Comparison of ENCODE assay signal across 10 cellular contexts in the genomic region with DNA sequence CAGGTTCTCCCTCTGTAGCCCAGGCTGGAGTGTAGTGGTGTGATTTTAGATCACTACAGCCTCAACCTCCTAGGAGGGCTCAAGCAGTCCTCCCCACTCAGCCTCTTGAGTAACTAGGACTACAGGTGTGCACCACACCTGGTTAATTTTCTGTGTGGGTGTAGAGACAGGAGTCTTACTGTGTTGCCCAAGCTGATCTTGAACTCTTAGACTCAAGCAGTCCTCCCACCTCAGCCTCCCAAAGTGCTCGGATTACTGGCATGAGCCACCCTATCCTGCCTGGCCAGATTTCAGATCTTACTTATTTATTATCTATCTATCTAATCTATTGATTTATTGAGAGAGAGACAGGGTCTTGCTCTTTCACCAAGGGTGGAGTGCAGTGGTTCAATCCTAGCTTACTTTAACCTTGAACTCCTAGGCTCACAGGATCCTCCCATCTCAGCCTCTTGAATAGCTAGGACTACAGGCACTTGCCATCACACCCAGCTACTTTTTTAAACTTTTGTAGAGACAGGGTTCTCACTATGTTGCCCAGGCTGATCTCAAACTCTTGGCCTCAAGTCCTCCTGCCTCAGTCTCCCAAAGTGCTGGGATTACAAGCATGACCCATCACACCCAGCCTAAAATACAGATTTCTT.
DNase-seq lines count a peak whose midpoint lies in the region; ATAC-seq and TF ChIP-seq lines count a peak whose summit lies in the region.
"Had no signal": no experiment of that assay in that cellular context is flagged by ENCODE, and none has a peak within 500 bp of the region (broad histone marks: within the 10 kb centered on the region; RNA-seq: fewer than 3 reads in every experiment).

No MANE protein-coding gene starts in this region.

- H3K4me3 Mint-ChIP-seq in activated CD4-positive, alpha-beta memory T cell treated with anti-CD3 and anti-CD28 coated beads for 36 hours = peak overlapping the region; percentile 79
- H3K4me3 Mint-ChIP-seq: memory B cell had no signal

- DNase-seq in activated CD8-positive, alpha-beta memory T cell treated with anti-CD3 and anti-CD28 coated beads, Interleukin-2, amount 50 U/mL, for 48 hours = peak; percentile 70
- no peak for DNase-seq in activated CD8-positive, alpha-beta memory T cell treated with anti-CD3 and anti-CD28 coated beads for 24 hours
- DNase-seq in activated CD4-positive, alpha-beta memory T cell treated with anti-CD3 and anti-CD28 coated beads for 36 hours = peak; percentile 37
- DNase-seq in foreskin keratinocyte = no peak
- DNase-seq in NCI-H1694 treated with DMSO at 0.1 percent for 48 hours (lab: John Stamatoyannopoulos, UW) = no peak
- DNase-seq in ureter (ENCODE audit: low spot score) = no peak
- DNase-seq: NCI-H1694 had no signal

- peak overlapping the region in 1 of 2 donors; percentile 51 for H3K9ac ChIP-seq in stomach smooth muscle (ENCODE audit: low read length in 2 of 2)

- H3K9me3 Mint-ChIP-seq in activated CD4-positive, alpha-beta memory T cell treated with anti-CD3 and anti-CD28 coated beads for 36 hours = no peaks in the 10 kb centered on the region
- H3K9me3 Mint-ChIP-seq: memory B cell had no signal

- no peak for TF ChIP-seq CTCF in foreskin keratinocyte (conservative IDR thresholded peaks at IDR 0.05)

- H3K36me3 ChIP-seq in stomach smooth muscle (ENCODE audit: control insufficient read depth in 2 of 2, insufficient read depth in 2 of 2, low read length in 2 of 2) = no peaks in the 10 kb centered on the region

- H3K27ac ChIP-seq in foreskin keratinocyte (peak overlapping the region; percentile 98), stomach smooth muscle (ENCODE audit: low read length) (peak overlapping the region; percentile 49)

- H3K27me3 Mint-ChIP-seq in activated CD4-positive, alpha-beta memory T cell treated with anti-CD3 and anti-CD28 coated beads for 36 hours = no peaks in the 10 kb centered on the region
- H3K27me3 Mint-ChIP-seq: memory B cell had no signal

- intact Hi-C loops in activated CD4-positive, alpha-beta memory T cell treated with anti-CD3 and anti-CD28 coated beads for 36 hours (cut with micrococcal nuclease) = no loop called here

- ATAC-seq in foreskin keratinocyte (no peak), HG03135 (IDR thresholded peaks at IDR 0.05; ENCODE audit: unreplicated experiment) (no peak)

- peaks cover 55% of the 10 kb centered on the region for H3K36me3 Mint-ChIP-seq in activated CD4-positive, alpha-beta memory T cell treated with anti-CD3 and anti-CD28 coated beads for 36 hours

- POLR2A ChIA-PET in activated CD4-positive, alpha-beta memory T cell treated with anti-CD3 and anti-CD28 coated beads for 36 hours (lab: Charles Lee) = interaction anchor here (1.6 to 27.5 kb wide), 6 partner anchors 13 to 79 kb away, joined by 3 to 1283 read pairs (median 304); no protein-coding TSS in a partner anchor

- no peaks in the 10 kb centered on the region for H3K9me3 ChIP-seq in stomach smooth muscle (ENCODE audit: control insufficient read depth in 2 of 2, low read length in 2 of 2)

- peaks cover 60% of the 10 kb centered on the region for H3K4me1 Mint-ChIP-seq in activated CD4-positive, alpha-beta memory T cell treated with anti-CD3 and anti-CD28 coated beads for 36 hours (ENCODE audit: low read depth)

- CTCF ChIA-PET in activated CD4-positive, alpha-beta memory T cell treated with anti-CD3 and anti-CD28 coated beads for 36 hours (lab: Charles Lee) = interaction anchor here (0.6 to 8.8 kb wide), 4 partner anchors 23 to 77 kb away, joined by 3 to 64 read pairs (median 24); no protein-coding TSS in a partner anchor

- H3K4me3 ChIP-seq in stomach smooth muscle (ENCODE audit: low read length in 2 of 2) = no peak overlapping the region

- H3K4me1 ChIP-seq in foreskin keratinocyte = peaks cover 39% of the 10 kb centered on the region
- H3K4me1 ChIP-seq in stomach smooth muscle (ENCODE audit: control insufficient read depth, insufficient read depth, low read length) = peaks cover 16% of the 10 kb centered on the region

- H3K27me3 ChIP-seq in foreskin keratinocyte (no peaks in the 10 kb centered on the region), stomach smooth muscle (ENCODE audit: control insufficient read depth in 1 of 2, insufficient read depth in 2 of 2, low read length in 2 of 2) (no peaks in the 10 kb centered on the region)

- peak overlapping the region; percentile 100 for H3K27ac Mint-ChIP-seq in activated CD4-positive, alpha-beta memory T cell treated with anti-CD3 and anti-CD28 coated beads for 36 hours
- H3K27ac Mint-ChIP-seq: memory B cell had no signal

Comparison
In these comparisons a context has a peak if more than half of its experiments do, and no peak if none do; other contexts are left out.
1. DNase-seq: peak in activated CD8-positive, alpha-beta memory T cell treated with anti-CD3 and anti-CD28 coated beads, Interleukin-2, amount 50 U/mL, for 48 hours (single experiment) and activated CD4-positive, alpha-beta memory T cell treated with anti-CD3 and anti-CD28 coated beads for 36 hours (single experiment); none in activated CD8-positive, alpha-beta memory T cell treated with anti-CD3 and anti-CD28 coated beads for 24 hours (single experiment), foreskin keratinocyte (0 of 2), NCI-H1694 treated with DMSO at 0.1 percent for 48 hours (single experiment) and ureter (single experiment).